ENCODE assay signal across 1 cellular context in genomic region chr12:104294845-104295674, GRCh38.
TF ChIP-seq lines count a peak whose summit lies in the region.

No MANE protein-coding gene starts in this region.

TF ChIP-seq in GM12878, 131 proteins besides CTCF, POLR2A, EP300 and RAD21:
- TF ChIP-seq ZNF622 (IDR thresholded peaks at IDR 0.05) = no peak
TF ChIP-seq in GM12878: peak in this region for 0.
